ENCODE assay signal across 8 cellular contexts in genomic region chr3:44584646-44585501, GRCh38. TPM values are rescaled to one million over a fixed set of nuclear protein-coding genes. Genes with fewer than 3 reads are reported as not detected.
DNase-seq lines count a peak whose midpoint lies in the region; ATAC-seq and TF ChIP-seq lines count a peak whose summit lies in the region.

TSS of gene ZNF660 (plus strand) at chr3:44584964. CDS start at chr3:44594194, 9,230 bp downstream.

- H3K27me3 ChIP-seq in H9 (ENCODE audit: insufficient read depth, low read length), result no peaks in the 10 kb centered on the region
- no peaks in the 10 kb centered on the region for H3K27me3 ChIP-seq in hepatocyte
- H3K27me3 ChIP-seq in parathyroid adenoma (ENCODE audit: control insufficient read depth, insufficient read depth, low read length), result no peaks in the 10 kb centered on the region

- H3K18ac ChIP-seq in H9 (ENCODE audit: insufficient read length, low read depth, low read length), result peak within 1 kb of the TSS; percentile 89

- H3K27ac ChIP-seq in H9 (ENCODE audit: insufficient read length, low read depth, low read length), result no peak within 1 kb of the TSS
- peak within 1 kb of the TSS; percentile 95 for H3K27ac ChIP-seq in hepatocyte
- H3K27ac ChIP-seq in parathyroid adenoma, result peak within 1 kb of the TSS; percentile 59

- TF ChIP-seq CTCF in H9 (conservative IDR thresholded peaks at IDR 0.05) (no peak), astrocyte of the cerebellum (IDR thresholded peaks at IDR 0.05; ENCODE audit: low read depth, low read length, missing control alignments) (no peak), hepatocyte (IDR thresholded peaks at IDR 0.05; ENCODE audit: poor library complexity) (no peak), parathyroid adenoma (IDR thresholded peaks at IDR 0.05) (no peak)

- no peak within 1 kb of the TSS for H3T11ph ChIP-seq in H9 (ENCODE audit: low read length)

- H2AFZ ChIP-seq in H9 (ENCODE audit: low read length) (peak within 1 kb of the TSS; percentile 1), hepatocyte (peak within 1 kb of the TSS; percentile 68), parathyroid adenoma (peak within 1 kb of the TSS; percentile 84)

- H3K79me2 ChIP-seq in H9 (ENCODE audit: insufficient read depth, low read length) (no peaks in the 10 kb centered on the region), hepatocyte (peaks cover 17% of the 10 kb centered on the region), parathyroid adenoma (no peaks in the 10 kb centered on the region)

- no peaks in the 10 kb centered on the region for H3K9me2 ChIP-seq in hepatocyte (replicated peaks; ENCODE audit: insufficient read depth)

- H3K23ac ChIP-seq in H9 (ENCODE audit: insufficient read length, low read depth, low read length), result no peak within 1 kb of the TSS

- peak within 1 kb of the TSS; percentile 41 to 98 (median 98) for H3K27ac Mint-ChIP-seq in H9

- H3K4me1 Mint-ChIP-seq in H9, result peaks cover 13 to 19% of the 10 kb centered on the region in 2 experiments

- H2BK120ac ChIP-seq in H9 (ENCODE audit: low read depth, low read length, poor library complexity, severe bottlenecking), result peak within 1 kb of the TSS; percentile 70

- H2BK15ac ChIP-seq in H9 (ENCODE audit: low read depth, low read length), result no peak within 1 kb of the TSS

- H4K5ac ChIP-seq in H9 (ENCODE audit: insufficient read length, low read depth, low read length), result peak within 1 kb of the TSS; percentile 26

- no CpG with 5 or more reads among the region's 41 CpGs for WGBS in H9 (ENCODE audit: extremely low coverage, insufficient read length, low lambda C conversion rate)
- under 1% methylated on average over 33 of the region's 41 CpGs for WGBS in hepatocyte (ENCODE audit: low lambda C conversion rate, missing lambda C conversion rate)

- H2AK5ac ChIP-seq in H9 (ENCODE audit: insufficient read length, low read length), result no peak within 1 kb of the TSS

- peak within 1 kb of the TSS; percentile 93 to 94 for H3K4me3 Mint-ChIP-seq in H9

- no peak for ATAC-seq in GM18873 (IDR thresholded peaks at IDR 0.05; ENCODE audit: low FRiP score, unreplicated experiment)

- peak within 1 kb of the TSS; percentile 67 for H4K8ac ChIP-seq in H9 (replicated peaks; ENCODE audit: insufficient read length, low read depth, low read length)

- peak within 1 kb of the TSS; percentile 88 for H3K4me2 ChIP-seq in H9 (ENCODE audit: insufficient read depth, insufficient read length, low read length)
- peak within 1 kb of the TSS; percentile 79 for H3K4me2 ChIP-seq in hepatocyte
- peak within 1 kb of the TSS; percentile 87 for H3K4me2 ChIP-seq in parathyroid adenoma (ENCODE audit: low read length)

- H3K23me2 ChIP-seq in H9 (ENCODE audit: insufficient read length, low read depth, low read length, poor library complexity, severe bottlenecking), result peaks cover 8% of the 10 kb centered on the region

- H3K36me3 Mint-ChIP-seq in H9 (ENCODE audit: insufficient read depth in 1 of 3, low read depth in 3 of 3), result peaks cover 32 to 45% (median 42%) of the 10 kb centered on the region in 3 experiments

- H3K27me3 Mint-ChIP-seq in H9 (ENCODE audit: low read depth), result no peaks in the 10 kb centered on the region

- DNase-seq in DMS79 treated with DMSO at 0.1 percent for 48 hours (lab: John Stamatoyannopoulos, UW) (peak; percentile 66), H9 (peak; percentile 93), NCI-H2171 (lab: John Stamatoyannopoulos, UW) (peak; percentile 72), astrocyte of the cerebellum (ENCODE audit: low read depth) (peak; percentile 40), hepatocyte (ENCODE audit: low spot score) (peak; percentile 92), RKO (ENCODE audit: low spot score) (no peak)

- H3K9ac ChIP-seq in H9 (ENCODE audit: extremely low read depth, insufficient read length, low read length), result peak within 1 kb of the TSS; percentile 86
- no peak within 1 kb of the TSS for H3K9ac ChIP-seq in parathyroid adenoma

- no peak within 1 kb of the TSS for H3K56ac ChIP-seq in H9 (ENCODE audit: insufficient read length, low read depth, low read length)

- no peaks in the 10 kb centered on the region for H3K79me1 ChIP-seq in H9 (ENCODE audit: insufficient read depth, low read depth, low read length, poor library complexity, severe bottlenecking)

- H3K4ac ChIP-seq in H9 (ENCODE audit: low read depth, low read length), result peak within 1 kb of the TSS; percentile 49; the same call in 1 of the 2 replicates

- in situ Hi-C loops in astrocyte of the cerebellum (cut with HindIII; ENCODE audit: low sequenced_read_pairs), result no loop called here

- H2BK20ac ChIP-seq in H9 (ENCODE audit: low read depth, low read length, poor library complexity, severe bottlenecking), result no peak within 1 kb of the TSS

- H3K9me3 Mint-ChIP-seq in H9, result no peaks in the 10 kb centered on the region; a peak in 2 of 5 replicates

- peak within 1 kb of the TSS; percentile 98 for H3K14ac ChIP-seq in H9 (ENCODE audit: insufficient read depth, low read length)

- H3K4me3 ChIP-seq in astrocyte of the cerebellum (ENCODE audit: low read depth, low read length), result peak within 1 kb of the TSS; percentile 67
- H3K4me3 ChIP-seq in hepatocyte, result peak within 1 kb of the TSS; percentile 58
- H3K4me3 ChIP-seq in parathyroid adenoma (ENCODE audit: low read depth, low read length), result peak within 1 kb of the TSS; percentile 70

- no peaks in the 10 kb centered on the region for H4K20me1 ChIP-seq in H9 (ENCODE audit: control insufficient read depth, insufficient read depth, insufficient read length)
- no peaks in the 10 kb centered on the region for H4K20me1 ChIP-seq in hepatocyte (ENCODE audit: insufficient read depth, poor library complexity, severe bottlenecking)

- no peak within 1 kb of the TSS for H2BK12ac ChIP-seq in H9 (ENCODE audit: insufficient read length, low read depth, low read length)

- no peak within 1 kb of the TSS for H2BK5ac ChIP-seq in H9 (ENCODE audit: insufficient read length, low read length)

- H3K4me1 ChIP-seq in H9 (ENCODE audit: insufficient read depth, low read length) (no peaks in the 10 kb centered on the region), hepatocyte (ENCODE audit: insufficient read depth) (peaks cover 14% of the 10 kb centered on the region), parathyroid adenoma (no peaks in the 10 kb centered on the region)

- H3K36me3 ChIP-seq in hepatocyte (replicated peaks; ENCODE audit: insufficient read depth, low read depth) (no peaks in the 10 kb centered on the region), parathyroid adenoma (ENCODE audit: control insufficient read depth, insufficient read depth, low read length) (no peaks in the 10 kb centered on the region)

- no peak within 1 kb of the TSS for H4K91ac ChIP-seq in H9 (ENCODE audit: insufficient read length, low read depth, low read length)

- no peaks in the 10 kb centered on the region for H3K9me3 ChIP-seq in H9 (ENCODE audit: control insufficient read depth, low read depth, low read length)
- H3K9me3 ChIP-seq in hepatocyte (ENCODE audit: low read depth), result no peaks in the 10 kb centered on the region
- H3K9me3 ChIP-seq in parathyroid adenoma (ENCODE audit: control insufficient read depth, low read length), result no peaks in the 10 kb centered on the region

RNA-seq across cellular contexts. Expression of gene ZNF660, which starts in this region (rescaled TPM):
- total RNA-seq in H9 (2021), result 16.4 and 18.7 TPM in 2 replicates
- total RNA-seq in hepatocyte, result 4.5 and 9.8 TPM in 2 replicates
- polyA plus RNA-seq in hepatocyte, result 4.0 and 4.6 TPM in 2 replicates

Comparison
In these comparisons a context has a peak if more than half of its experiments do, and no peak if none do; other contexts are left out.
1. H2AFZ ChIP-seq: peak in every context shown above with its lines; median percentile 84 in parathyroid adenoma; 68 in hepatocyte; 1 in H9.